19 cellular contexts compared by ENCODE assay signal in the genomic region with DNA sequence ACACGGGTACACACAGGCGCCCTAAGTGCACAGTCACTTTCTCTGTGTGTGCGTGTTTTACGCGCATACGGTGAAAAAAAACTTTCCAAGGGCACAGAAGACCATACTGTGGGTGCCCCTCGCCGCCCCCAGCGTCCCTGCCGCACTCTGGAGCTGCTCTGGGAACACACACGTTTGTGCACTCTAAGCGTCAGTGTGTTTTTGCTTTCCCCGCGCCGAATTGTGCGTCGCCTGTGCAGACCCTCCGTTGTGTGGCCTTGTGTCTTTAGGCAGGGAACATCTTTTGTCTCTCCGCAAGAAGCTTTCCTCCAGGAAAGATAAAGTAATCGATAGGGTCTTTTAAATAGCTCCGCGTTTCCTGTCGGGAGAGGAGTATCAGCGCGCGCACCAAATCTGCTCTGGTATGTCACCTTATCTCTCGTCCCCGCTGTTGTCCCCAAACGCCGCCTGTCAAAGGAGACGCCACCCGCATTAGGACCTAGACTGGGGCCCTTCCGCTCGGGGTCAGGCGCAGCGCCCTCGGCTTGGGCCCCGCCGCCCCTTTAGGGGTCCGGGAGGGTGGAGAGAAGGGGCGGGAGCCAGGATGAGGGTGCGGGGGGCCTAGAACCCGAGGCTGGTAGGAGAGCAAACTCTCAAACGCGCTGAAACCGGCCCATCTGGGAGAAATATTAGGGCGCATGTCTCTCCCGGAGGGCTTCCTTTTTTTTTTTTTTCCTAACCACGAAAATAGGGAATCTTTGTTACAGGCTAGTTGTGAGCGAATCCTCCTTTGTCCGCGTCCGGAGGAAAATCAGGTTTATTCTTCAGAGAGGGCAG. TPM values are rescaled to one million over a fixed set of nuclear protein-coding genes. Genes with fewer than 3 reads are reported as not detected.
A peak's percentile ranks its signal among the peaks of the same experiment; 100 is the strongest.
DNase-seq lines count a peak whose midpoint lies in the region; ATAC-seq and TF ChIP-seq lines count a peak whose summit lies in the region.
"Had no signal": no experiment of that assay in that cellular context is flagged by ENCODE, and none has a peak within 500 bp of the region (broad histone marks: within the 10 kb centered on the region; RNA-seq: fewer than 3 reads in every experiment).

No MANE protein-coding gene starts in this region.

- peak; percentile 13 to 50 (median 48) for ATAC-seq in heart left ventricle
- ATAC-seq: activated T-cell treated with anti-CD3 and anti-CD28 coated beads, Interleukin-2, amount 50 U/mL, for 4 hours; PC-3; stimulated activated effector memory CD8-positive, alpha-beta T cell treated with anti-CD3 and anti-CD28 coated beads, Interleukin-12 subunit alpha, Interleukin-12 subunit beta, amount 100 ng/mL, for 72 hours had no signal

- H3K79me1 ChIP-seq in mesendoderm (ENCODE audit: low read length) = no peaks in the 10 kb centered on the region

- H3K27ac ChIP-seq in HUES6 (ENCODE audit: low read depth, low read length) (no peak overlapping the region), heart left ventricle (peak overlapping the region; percentile 76 to 98 (median 90)), mesendoderm (ENCODE audit: low read depth, low read length) (peak overlapping the region; percentile 25)
- no peak overlapping the region for H3K27ac ChIP-seq in effector memory CD4-positive, alpha-beta T cell (ENCODE audit: insufficient read depth, low read length, poor library complexity, severe bottlenecking)
- H3K27ac ChIP-seq: breast epithelium, dorsolateral prefrontal cortex, KMS-11, parathyroid adenoma, tibial nerve had no signal

- H3K4me3 ChIP-seq in HUES6 (ENCODE audit: low read depth, low read length) = peak overlapping the region; percentile 40
- peak overlapping the region in 9 of 12 donors; percentile 38 to 60 (median 49) for H3K4me3 ChIP-seq in heart left ventricle
- H3K4me3 ChIP-seq in mesendoderm (ENCODE audit: low read length) = no peak overlapping the region
- H3K4me3 ChIP-seq in effector memory CD4-positive, alpha-beta T cell (ENCODE audit: insufficient read depth, low read depth, low read length, poor library complexity, severe bottlenecking) = no peak overlapping the region
- H3K4me3 ChIP-seq: dorsolateral prefrontal cortex, tibial nerve had no signal

- no peak for TF ChIP-seq POLR2A in heart left ventricle (IDR thresholded peaks at IDR 0.05)

- H3K18ac ChIP-seq in mesendoderm (ENCODE audit: low read length) = peak overlapping the region; percentile 96

- H3K56ac ChIP-seq in mesendoderm (ENCODE audit: low read length) = peak overlapping the region; percentile 89

- H3K27me3 ChIP-seq in HUES6 (ENCODE audit: control insufficient read depth, insufficient read depth, low read length) (peaks cover 100% of the 10 kb centered on the region), heart left ventricle (peaks cover 7 to 99% (median 38%) of the 10 kb centered on the region in 9 donors), mesendoderm (ENCODE audit: insufficient read depth, low read length, poor library complexity) (peaks cover 38% of the 10 kb centered on the region)
- peaks cover 53% of the 10 kb centered on the region for H3K27me3 ChIP-seq in effector memory CD4-positive, alpha-beta T cell (replicated peaks; ENCODE audit: control insufficient read depth, insufficient read depth, low read length, poor library complexity, severe bottlenecking)

- no peak overlapping the region for H2BK120ac ChIP-seq in mesendoderm (ENCODE audit: low read depth, low read length)

- peak overlapping the region; percentile 37 for H3K4ac ChIP-seq in mesendoderm (ENCODE audit: low read depth, low read length)

- H4K5ac ChIP-seq in mesendoderm (ENCODE audit: low read length) = no peak overlapping the region

- H3K9ac ChIP-seq in HUES6 (ENCODE audit: low read length) (peak overlapping the region; percentile 18), mesendoderm (ENCODE audit: low read length) (peak overlapping the region; percentile 58)
- H3K9ac ChIP-seq: KMS-11, parathyroid adenoma had no signal

- in situ Hi-C loops in GM13976 (cut with MboI; ENCODE audit: low sequenced_read_pairs, unreplicated experiment) = no loop called here

- no peak for TF ChIP-seq CTCF in GM13976 (IDR thresholded peaks at IDR 0.05; ENCODE audit: borderline replicate concordance, control extremely low read depth, extremely low read depth, insufficient read depth, missing control alignments)
- no peak for TF ChIP-seq CTCF in heart left ventricle (IDR thresholded peaks at IDR 0.05)

- H2BK15ac ChIP-seq in mesendoderm (replicated peaks; ENCODE audit: low read depth) = no peak overlapping the region

- peak overlapping the region; percentile 65 for H3K4me2 ChIP-seq in mesendoderm (ENCODE audit: low read length)
- H3K4me2 ChIP-seq: KMS-11 had no signal

- H3K23ac ChIP-seq in mesendoderm (ENCODE audit: low read length) = no peak overlapping the region

- H3K9me3 ChIP-seq in HUES6 (ENCODE audit: control insufficient read depth, insufficient read depth, low read depth, low read length) = no peaks in the 10 kb centered on the region
- H3K9me3 ChIP-seq in heart left ventricle = no peaks in the 10 kb centered on the region
- H3K9me3 ChIP-seq in effector memory CD4-positive, alpha-beta T cell (ENCODE audit: control insufficient read depth, low read length) = no peaks in the 10 kb centered on the region
- H3K9me3 ChIP-seq: breast epithelium, tibial nerve had no signal

- 7 to 17% (median 11%) methylated on average over 46 to 53 of the region's 53 CpGs for WGBS in heart left ventricle, 4 donors
- no CpG with 5 or more reads among the region's 53 CpGs for whole genome bisulfite sequencing in mesendoderm (ENCODE audit: extremely low coverage, insufficient coverage, low lambda C conversion rate)

- peak overlapping the region; percentile 73 for H2BK5ac ChIP-seq in mesendoderm (ENCODE audit: low read length)

- no peaks in the 10 kb centered on the region for H3K36me3 ChIP-seq in HUES6 (ENCODE audit: control insufficient read depth, insufficient read depth, low read length)
- H3K36me3 ChIP-seq in heart left ventricle = no peaks in the 10 kb centered on the region
- H3K36me3 ChIP-seq in mesendoderm (ENCODE audit: control insufficient read depth, insufficient read depth, low read length) = no peaks in the 10 kb centered on the region
- no peaks in the 10 kb centered on the region for H3K36me3 ChIP-seq in effector memory CD4-positive, alpha-beta T cell (ENCODE audit: control insufficient read depth, insufficient read depth, low read length)
- H3K36me3 ChIP-seq: breast epithelium, tibial nerve had no signal

- H2AK5ac ChIP-seq in mesendoderm (ENCODE audit: low read length) = no peak overlapping the region

- peaks cover 28% of the 10 kb centered on the region for H3K4me1 ChIP-seq in HUES6 (ENCODE audit: control insufficient read depth, insufficient read depth, low read length)
- peaks cover 0 to 38% (median 7%) of the 10 kb centered on the region in 12 donors for H3K4me1 ChIP-seq in heart left ventricle
- H3K4me1 ChIP-seq in mesendoderm (ENCODE audit: control insufficient read depth, low read depth, low read length) = peaks cover 9% of the 10 kb centered on the region
- H3K4me1 ChIP-seq in effector memory CD4-positive, alpha-beta T cell (ENCODE audit: control insufficient read depth, insufficient read depth, low read length, poor library complexity, severe bottlenecking) = peaks cover 4% of the 10 kb centered on the region
- H3K4me1 ChIP-seq: parathyroid adenoma had no signal

- H3K79me2 ChIP-seq in mesendoderm (ENCODE audit: control insufficient read depth, insufficient read depth, low read length) = no peaks in the 10 kb centered on the region
- H3K79me2 ChIP-seq: parathyroid adenoma had no signal

- intact Hi-C loops in heart left ventricle (cut with DNase I) = loop anchor here in 1 of 10 donors (2.0 kb wide), 2 partner anchors 23 to 33 kb away; no protein-coding TSS in a partner anchor

- no peak overlapping the region for H4K8ac ChIP-seq in mesendoderm (ENCODE audit: low read depth, low read length)

- peak; percentile 49 for DNase-seq in GM13976 (ENCODE audit: low spot score)
- DNase-seq in heart left ventricle = peak in 2 of 5 donors; percentile 37 to 56
- DNase-seq in mesendoderm = peak; percentile 95
- DNase-seq in globus pallidus (ENCODE audit: low spot score) = no peak
- DNase-seq in effector memory CD4-positive, alpha-beta T cell = no peak
- DNase-seq in NCI-H69 (lab: John Stamatoyannopoulos, UW) = no peak
- no peak for DNase-seq in putamen (ENCODE audit: low spot score)
- DNase-seq: activated T-cell treated with anti-CD3 and anti-CD28 coated beads, Interleukin-2, amount 50 U/mL, for 4 hours; Calu3; dorsolateral prefrontal cortex; NCI-H1092; PC-3; small intestine had no signal

RNA-seq across cellular contexts. Expression of a gene that starts 10.5 kb away (rescaled TPM):
- 100 to 1,000 TPM; 132 to 451 (median 247) TPM for total RNA-seq in heart left ventricle
- 100 to 1,000 TPM; 153 to 356 TPM for polyA plus RNA-seq in heart left ventricle
- polyA plus RNA-seq in mesendoderm (2013, experiment 1 of 2) = 0.44 TPM
- polyA plus RNA-seq in mesendoderm (2013, experiment 2 of 2) = 0.32 TPM
- total RNA-seq: activated T-cell treated with anti-CD3 and anti-CD28 coated beads, Interleukin-2, amount 50 U/mL, for 4 hours; Calu3; dorsolateral prefrontal cortex; PC-3; tibial nerve had no signal

Comparison
In these comparisons a context has a peak if more than half of its experiments do, and no peak if none do; other contexts are left out.
1. DNase-seq: peak in GM13976 (single experiment) and mesendoderm (single experiment); none in globus pallidus (single experiment), effector memory CD4-positive, alpha-beta T cell (0 of 3), NCI-H69 (single experiment) and putamen (single experiment).
2. H3K27ac ChIP-seq: peak in heart left ventricle (12 of 12) and mesendoderm (single experiment); none in HUES6 (single experiment) and effector memory CD4-positive, alpha-beta T cell (single experiment).
3. H3K4me3 ChIP-seq: peak in HUES6 (single experiment) and heart left ventricle (9 of 12); none in mesendoderm (single experiment) and effector memory CD4-positive, alpha-beta T cell (single experiment).